ENCODE assay signal across 18 cellular contexts in the genomic region with DNA sequence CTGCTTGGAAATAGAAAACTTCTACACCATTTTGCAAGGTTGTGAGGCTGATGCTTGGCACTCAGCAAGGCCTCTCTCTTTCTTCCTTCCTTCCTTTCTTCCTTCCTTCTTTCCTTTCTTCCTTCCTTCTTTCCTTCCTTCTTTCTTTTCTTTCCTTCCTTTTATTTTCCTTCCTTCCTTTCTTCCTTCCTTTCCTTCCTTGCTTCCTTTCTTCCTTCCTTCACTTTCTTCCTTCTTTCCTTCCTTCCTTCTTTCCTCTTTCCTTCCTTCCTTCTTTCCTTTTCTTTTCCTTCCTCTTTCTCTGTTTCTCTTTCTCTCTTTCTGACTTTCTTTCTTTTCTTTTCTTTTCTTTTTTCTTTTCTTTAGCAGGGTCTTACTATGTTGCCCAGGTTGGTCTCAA.
"Had no signal": no experiment of that assay in that cellular context is flagged by ENCODE, and none has a peak within 500 bp of the region (broad histone marks: within the 10 kb centered on the region; RNA-seq: fewer than 3 reads in every experiment).

No MANE protein-coding gene starts in this region.

- H3K36me3 Mint-ChIP-seq: activated naive CD4-positive, alpha-beta T cell treated with anti-CD3 and anti-CD28 coated beads, Interleukin-2, amount 50 U/mL, for 24 hours; WTC11 had no signal

- H3K36me3 ChIP-seq: brain microvascular endothelial cell, cardiac muscle cell had no signal

- H3K27ac ChIP-seq: brain microvascular endothelial cell, cardiac muscle cell, PC-9 had no signal

- H2AFZ ChIP-seq: PC-9 had no signal

- ATAC-seq: activated CD8-positive, alpha-beta T cell treated with anti-CD3 and anti-CD28 coated beads, Interleukin-2, amount 10 ng/mL, durations not matched to agents 7 days and 5 days; WTC11 had no signal

- H3K4me2 ChIP-seq: PC-9 had no signal

- H3K27me3 ChIP-seq: brain microvascular endothelial cell had no signal

- H3K4me1 Mint-ChIP-seq: activated naive CD4-positive, alpha-beta T cell treated with anti-CD3 and anti-CD28 coated beads, Interleukin-2, amount 50 U/mL, for 24 hours had no signal

- H3K4me3 ChIP-seq: cardiac muscle cell, PC-9 had no signal

- H3K4me3 Mint-ChIP-seq: activated CD8-positive, alpha-beta T cell treated with anti-CD3 and anti-CD28 coated beads, Interleukin-2, amount 10 ng/mL, durations not matched to agents 7 days and 5 days; activated naive CD4-positive, alpha-beta T cell treated with anti-CD3 and anti-CD28 coated beads, Interleukin-2, amount 50 U/mL, for 24 hours; T-helper 1 cell treated with Interleukin-12 subunit alpha and Interleukin-12 subunit beta and Interleukin-4 antibody, amounts not matched to agents 30 μg/mL and 1 μg/mL, for 36 hours; WTC11 had no signal

- H3K9me3 Mint-ChIP-seq: activated naive CD4-positive, alpha-beta T cell treated with anti-CD3 and anti-CD28 coated beads, Interleukin-2, amount 50 U/mL, for 24 hours; T-helper 1 cell treated with Interleukin-12 subunit alpha and Interleukin-12 subunit beta and Interleukin-4 antibody, amounts not matched to agents 30 μg/mL and 1 μg/mL, for 36 hours; WTC11 had no signal

- H3K27ac Mint-ChIP-seq: activated CD8-positive, alpha-beta T cell treated with anti-CD3 and anti-CD28 coated beads, Interleukin-2, amount 10 ng/mL, durations not matched to agents 7 days and 5 days; activated naive CD4-positive, alpha-beta T cell treated with anti-CD3 and anti-CD28 coated beads, Interleukin-2, amount 50 U/mL, for 24 hours; T-helper 1 cell treated with Interleukin-12 subunit alpha and Interleukin-12 subunit beta and Interleukin-4 antibody, amounts not matched to agents 30 μg/mL and 1 μg/mL, for 36 hours; WTC11 had no signal

- DNase-seq: activated CD4-positive, alpha-beta T cell treated with anti-CD3 and anti-CD28 coated beads for 48 hours; activated CD4-positive, alpha-beta T cell treated with anti-CD3 and anti-CD28 coated beads, Interleukin-2, amount 50 U/mL, for 4 hours; activated CD4-positive, CD25-positive, alpha-beta regulatory T cell treated with anti-CD3 and anti-CD28 coated beads, Interleukin-2, amount 50 U/mL, for 72 hours; activated CD8-positive, alpha-beta memory T cell treated with anti-CD3 and anti-CD28 coated beads, Interleukin-2, amount 50 U/mL, for 48 hours; activated CD8-positive, alpha-beta T cell treated with anti-CD3 and anti-CD28 coated beads, Interleukin-2, amount 10 ng/mL, durations not matched to agents 7 days and 5 days; activated T-cell treated with anti-CD3 and anti-CD28 coated beads, Interleukin-2, amount 50 U/mL, for 1 hour; brain microvascular endothelial cell; Karpas-422; NCI-H1105 treated with DMSO at 0.1 percent for 48 hours; NCI-H1436 treated with DMSO at 0.1 percent for 48 hours; NCI-H187; NCI-H510A treated with DMSO at 0.1 percent for 48 hours; PC-9; SHP77 treated with DMSO at 0.1 percent for 48 hours had no signal
